Comparison of ENCODE assay signal across 17 cellular contexts in genomic region chr6:54473328-54473727, GRCh38.
"Had no signal": no experiment of that assay in that cellular context is flagged by ENCODE, and none has a peak within 500 bp of the region (broad histone marks: within the 10 kb centered on the region; RNA-seq: fewer than 3 reads in every experiment).

No MANE protein-coding gene starts in this region.

- H3K4me3 Mint-ChIP-seq: activated T-cell treated with anti-CD3 and anti-CD28 coated beads, Interleukin-2, amount 50 U/mL, for 72 hours; nephron progenitor cell; stimulated activated naive B cell treated with anti-CD40 and anti-IgM and Interleukin-4, amounts not matched to agents 10 μg/mL and 1 μg/mL and 100 μg/mL, for 72 hours; T-helper 1 cell treated with Interleukin-12 subunit alpha and Interleukin-12 subunit beta and Interleukin-4 antibody, amounts not matched to agents 30 μg/mL and 1 μg/mL, for 36 hours had no signal

- H3K36me3 Mint-ChIP-seq: stimulated activated naive B cell treated with anti-CD40 and anti-IgM and Interleukin-4, amounts not matched to agents 10 μg/mL and 1 μg/mL and 100 μg/mL, for 72 hours had no signal

- H3K27me3 ChIP-seq: ascending aorta, hepatocyte had no signal

- H3K36me3 ChIP-seq: ascending aorta had no signal

- H3K9me3 Mint-ChIP-seq: nephron progenitor cell; stimulated activated naive B cell treated with anti-CD40 and anti-IgM and Interleukin-4, amounts not matched to agents 10 μg/mL and 1 μg/mL and 100 μg/mL, for 72 hours; T-helper 1 cell treated with Interleukin-12 subunit alpha and Interleukin-12 subunit beta and Interleukin-4 antibody, amounts not matched to agents 30 μg/mL and 1 μg/mL, for 36 hours had no signal

- H3K79me2 ChIP-seq: hepatocyte had no signal

- H3K27ac ChIP-seq: ascending aorta, hepatocyte had no signal

- H3K27ac Mint-ChIP-seq: activated T-cell treated with anti-CD3 and anti-CD28 coated beads, Interleukin-2, amount 50 U/mL, for 72 hours; nephron progenitor cell; stimulated activated naive B cell treated with anti-CD40 and anti-IgM and Interleukin-4, amounts not matched to agents 10 μg/mL and 1 μg/mL and 100 μg/mL, for 72 hours; T-helper 1 cell treated with Interleukin-12 subunit alpha and Interleukin-12 subunit beta and Interleukin-4 antibody, amounts not matched to agents 30 μg/mL and 1 μg/mL, for 36 hours had no signal

- H3K4me2 ChIP-seq: hepatocyte had no signal

- H2AFZ ChIP-seq: hepatocyte had no signal

- H3K4me1 ChIP-seq: ascending aorta had no signal

- ATAC-seq: activated T-cell treated with anti-CD3 and anti-CD28 coated beads, Interleukin-2, amount 50 U/mL, for 72 hours; left lobe of liver; stimulated activated naive B cell treated with anti-CD40 and anti-IgM and Interleukin-4, amounts not matched to agents 10 μg/mL and 1 μg/mL and 100 μg/mL, for 72 hours had no signal

- H3K9me3 ChIP-seq: ascending aorta had no signal

- DNase-seq: activated CD4-positive, alpha-beta T cell treated with anti-CD3 and anti-CD28 coated beads for 1 hour; activated effector memory CD4-positive, alpha-beta T cell treated with anti-CD3 and anti-CD28 coated beads, Interleukin-2, amount 50 U/mL, for 16 hours; activated naive CD4-positive, alpha-beta T cell treated with anti-CD3 and anti-CD28 coated beads, Interleukin-2, amount 50 U/mL, for 16 hours; activated T-cell treated with anti-CD3 and anti-CD28 coated beads, Interleukin-2, amount 50 U/mL, for 72 hours; effector CD4-positive, alpha-beta T cell; islet precursor cell; nephron progenitor cell; nucleus accumbens; posterior cingulate gyrus; retina; stimulated activated naive B cell treated with anti-CD40 and anti-IgM and Interleukin-4, amounts not matched to agents 10 μg/mL and 1 μg/mL and 100 μg/mL, for 72 hours had no signal

- H3K4me3 ChIP-seq: ascending aorta, hepatocyte, lung had no signal

- H3K27me3 Mint-ChIP-seq: stimulated activated naive B cell treated with anti-CD40 and anti-IgM and Interleukin-4, amounts not matched to agents 10 μg/mL and 1 μg/mL and 100 μg/mL, for 72 hours had no signal

- H3K4me1 Mint-ChIP-seq: nephron progenitor cell; stimulated activated naive B cell treated with anti-CD40 and anti-IgM and Interleukin-4, amounts not matched to agents 10 μg/mL and 1 μg/mL and 100 μg/mL, for 72 hours had no signal

- FAIRE-seq: urothelium cell line had no signal
